8 cellular contexts compared by ENCODE assay signal in the genomic region with DNA sequence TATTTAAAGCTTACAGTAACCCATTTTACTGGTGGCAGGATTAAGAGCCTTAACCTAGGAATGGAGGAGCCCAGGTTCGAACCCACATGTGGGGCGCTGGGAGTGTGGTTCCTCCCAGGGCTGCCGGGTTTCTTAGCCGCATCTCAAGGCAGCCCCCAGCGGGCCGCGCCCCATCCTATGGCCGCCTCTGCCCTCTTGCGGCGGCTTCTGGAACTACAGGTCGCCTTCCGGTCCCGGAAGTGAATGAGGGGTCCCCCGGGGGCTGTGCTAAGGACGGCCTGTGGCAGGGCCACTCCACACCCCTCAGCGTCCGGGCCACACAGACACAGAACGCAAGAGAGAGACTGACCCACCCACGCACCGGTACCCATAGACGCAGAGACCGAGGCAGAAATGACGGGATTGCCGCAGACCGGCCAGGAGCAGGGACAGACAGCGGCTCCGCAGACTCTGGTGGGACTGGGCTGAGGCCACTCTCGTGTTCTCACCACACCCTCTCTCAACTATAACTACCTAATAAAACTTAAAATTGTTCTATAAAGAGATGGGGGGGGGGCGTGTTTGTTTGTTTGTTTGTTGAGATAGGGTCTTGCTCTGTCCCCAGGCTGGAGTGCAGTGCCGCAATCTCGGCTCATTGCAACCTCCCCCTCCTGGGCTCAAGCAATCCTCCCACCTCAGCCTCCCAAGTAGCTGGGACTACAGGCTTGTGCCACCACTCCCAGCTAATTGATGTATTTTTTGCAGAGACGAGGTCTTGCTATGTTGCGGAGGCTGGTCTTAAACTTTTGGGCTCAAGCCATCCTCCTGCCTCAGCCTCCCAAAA. TPM values are rescaled to one million over a fixed set of nuclear protein-coding genes. Genes with fewer than 3 reads are reported as not detected.
DNase-seq lines count a peak whose midpoint lies in the region; ATAC-seq, FAIRE-seq and TF ChIP-seq lines count a peak whose summit lies in the region.
"Not testable (repeated sequence)": the region's sequence is repeated elsewhere in the genome, so short reads cannot be mapped to it uniquely, and the experiment has no call there.

No MANE protein-coding gene starts in this region.

- not testable (repeated sequence) for H3K4me3 Mint-ChIP-seq in activated CD4-positive, alpha-beta T cell treated with anti-CD3 and anti-CD28 coated beads, Interleukin-2, amount 10 ng/mL, durations not matched to agents 24 days and 14 days

- not testable (repeated sequence) for H2AFZ ChIP-seq in ACC112 (ENCODE audit: low read length, unreplicated experiment); HCT116 (ENCODE audit: low read depth, low read length, poor library complexity, severe bottlenecking)

- not testable (repeated sequence) for H3K27me3 ChIP-seq in ACC112 (ENCODE audit: insufficient read depth, low read length); HCT116 (ENCODE audit: insufficient read depth, low read length); bronchial epithelial cell (ENCODE audit: control insufficient read depth, insufficient read depth, low read length); psoas muscle (ENCODE audit: insufficient read depth in 3 of 3, low read length in 2 of 3)

- H3K27ac ChIP-seq in ACC112 (ENCODE audit: low read depth, low read length); HCT116 (ENCODE audit: low read depth, low read length); psoas muscle: not testable (repeated sequence)

- CTCF ChIA-PET in HCT116 (lab: Charles Lee): not testable (repeated sequence)

- not testable (repeated sequence) for H3K36me3 ChIP-seq in ACC112 (ENCODE audit: insufficient read depth, low read length); HCT116 (ENCODE audit: control insufficient read depth in 1 of 2, insufficient read depth in 2 of 2, low read length in 2 of 2); bronchial epithelial cell (ENCODE audit: control insufficient read depth, insufficient read depth, low read length); psoas muscle (ENCODE audit: insufficient read depth in 1 of 2, low read depth in 1 of 2)

- 0% methylated on average over 1 to 7 of the region's 33 CpGs; no CpG with 5 or more reads in 1 of the 3 donors for WGBS in psoas muscle, 3 donors

- TF ChIP-seq RAD21 in HCT116 (IDR thresholded peaks at IDR 0.05; ENCODE audit: low read depth): not testable (repeated sequence)

- RAD21 ChIA-PET in HCT116 (lab: Charles Lee; ENCODE audit: low non-redundant PET in 1 of 2, low total read pairs in 2 of 2, uncharacterized antibody in 2 of 2, unreplicated experiment in 2 of 2): not testable (repeated sequence)

- H3K4me2 ChIP-seq in HCT116 (ENCODE audit: low read length): peak overlapping the region; percentile 37; the same call in 1 of the 2 replicates

- H3K4me1 ChIP-seq in ACC112 (ENCODE audit: control insufficient read depth, insufficient read depth, low read length, unreplicated experiment); HCT116 (ENCODE audit: control insufficient read depth in 1 of 2, insufficient read depth in 2 of 2, low read length in 2 of 2); psoas muscle: not testable (repeated sequence)

- TF ChIP-seq POLR2A in HCT116 (IDR thresholded peaks at IDR 0.05; ENCODE audit: borderline replicate concordance, extremely low read depth, insufficient read depth, insufficient read length): not testable (repeated sequence)

- POLR2A ChIA-PET in HCT116 (lab: Charles Lee): not testable (repeated sequence)

- not testable (repeated sequence) for H3K9me3 ChIP-seq in HCT116 (ENCODE audit: control insufficient read depth in 1 of 2, insufficient read depth in 1 of 2, low read depth in 1 of 2, low read length in 2 of 2); psoas muscle

- not testable (repeated sequence) for DNase-seq in HCT116 (ENCODE audit: low read depth, low spot score); bronchial epithelial cell (ENCODE audit: low read depth)
- peak; percentile 60 for DNase-seq in activated CD4-positive, alpha-beta T cell treated with anti-CD3 and anti-CD28 coated beads, Interleukin-2, amount 10 ng/mL, durations not matched to agents 24 days and 14 days
- DNase-seq in left colon (peak in 1 of 2 donors; percentile 12), psoas muscle (peak; percentile 9 to 49)

- H3K27ac Mint-ChIP-seq in activated CD4-positive, alpha-beta T cell treated with anti-CD3 and anti-CD28 coated beads, Interleukin-2, amount 10 ng/mL, durations not matched to agents 24 days and 14 days: not testable (repeated sequence)

- not testable (repeated sequence) for H3K36me3 Mint-ChIP-seq in activated CD4-positive, alpha-beta T cell treated with anti-CD3 and anti-CD28 coated beads, Interleukin-2, amount 10 ng/mL, durations not matched to agents 24 days and 14 days (ENCODE audit: low read depth)

- H3K4me3 ChIP-seq in ACC112 (ENCODE audit: low read depth, low read length): peak overlapping the region; percentile 70
- peak overlapping the region; percentile 42 to 44 for H3K4me3 ChIP-seq in HCT116 (replicated peaks in 1 of 2; ENCODE audit: low read depth in 1 of 2, low read length in 2 of 2)
- H3K4me3 ChIP-seq in bronchial epithelial cell (ENCODE audit: low read depth, low read length): peak overlapping the region; percentile 38
- H3K4me3 ChIP-seq in psoas muscle: peak overlapping the region; percentile 52

- not testable (repeated sequence) for H3K27me3 Mint-ChIP-seq in activated CD4-positive, alpha-beta T cell treated with anti-CD3 and anti-CD28 coated beads, Interleukin-2, amount 10 ng/mL, durations not matched to agents 24 days and 14 days

- H3K79me2 ChIP-seq in ACC112 (ENCODE audit: control insufficient read depth, insufficient read depth, low read length, unreplicated experiment); HCT116 (ENCODE audit: insufficient read depth, low read length): not testable (repeated sequence)

- H3K9me3 Mint-ChIP-seq in activated CD4-positive, alpha-beta T cell treated with anti-CD3 and anti-CD28 coated beads, Interleukin-2, amount 10 ng/mL, durations not matched to agents 24 days and 14 days: not testable (repeated sequence)

- not testable (repeated sequence) for TF ChIP-seq CTCF in HCT116 (IDR thresholded peaks at IDR 0.05 in 2 of 3, conservative IDR thresholded peaks at IDR 0.05 in 1 of 3; ENCODE audit: borderline replicate concordance in 1 of 3, insufficient read depth in 1 of 3, low read depth in 2 of 3, low read length in 2 of 3); bronchial epithelial cell (IDR thresholded peaks at IDR 0.05; ENCODE audit: insufficient read depth, low read length, severe bottlenecking); psoas muscle (IDR thresholded peaks at IDR 0.05)

- TSS peak; percentile 96 for BruUV-seq in HCT116 (replicated peaks; lab: Mats Ljungman, UMichigan)

- H3K9me2 ChIP-seq in HCT116 (ENCODE audit: insufficient read depth): not testable (repeated sequence)

- peak; percentile 82 for ATAC-seq in GM18909 (IDR thresholded peaks at IDR 0.05; ENCODE audit: poor library complexity, unreplicated experiment)
- ATAC-seq in HCT116: peak; percentile 92
- peak; percentile 73 for ATAC-seq in HG03442 (IDR thresholded peaks at IDR 0.05; ENCODE audit: unreplicated experiment)
- ATAC-seq in left colon: peak; percentile 90
- ATAC-seq in psoas muscle: peak; percentile 97 to 99 (median 98)

- intact Hi-C loops in HCT116 (cut with micrococcal nuclease); activated CD4-positive, alpha-beta T cell treated with anti-CD3 and anti-CD28 coated beads, Interleukin-2, amount 10 ng/mL, durations not matched to agents 24 days and 14 days (cut with micrococcal nuclease); left colon (cut with DNase I, micrococcal nuclease); psoas muscle (cut with DNase I): not testable (repeated sequence)

- not testable (repeated sequence) for H3K9ac ChIP-seq in HCT116 (ENCODE audit: low read length)

- FAIRE-seq in bronchial epithelial cell (lab: Jason Lieb, UNC): not testable (repeated sequence)

- H3K4me1 Mint-ChIP-seq in activated CD4-positive, alpha-beta T cell treated with anti-CD3 and anti-CD28 coated beads, Interleukin-2, amount 10 ng/mL, durations not matched to agents 24 days and 14 days: not testable (repeated sequence)

- H4K20me1 ChIP-seq in HCT116 (ENCODE audit: insufficient read depth): not testable (repeated sequence)

RNA-seq across cellular contexts. Expression of a gene that starts 40.6 kb away (rescaled TPM):
- total RNA-seq in HCT116 (2021; ENCODE audit: unreplicated experiment) (73.1 TPM), bronchial epithelial cell (13.7 and 23.3 TPM in 2 replicates), left colon (10 to 100 TPM; 41.0 to 45.9 TPM), psoas muscle (10 to 100 TPM; 23.6 to 36.0 (median 26.9) TPM)
- 40.3 and 44.9 TPM in 2 replicates for polyA plus RNA-seq in HCT116 (2012)
- total RNA-seq in activated CD4-positive, alpha-beta T cell treated with anti-CD3 and anti-CD28 coated beads, Interleukin-2, amount 10 ng/mL, durations not matched to agents 24 days and 14 days: 7.9 and 10.2 TPM in 2 replicates
- 10 to 100 TPM; 11.6 to 27.2 (median 12.2) TPM for polyA plus RNA-seq in psoas muscle
